ENCODE assay signal across 1 cellular context in genomic region chr22:39039306-39040126, GRCh38.
TF ChIP-seq lines count a peak whose summit lies in the region.

No MANE protein-coding gene starts in this region.

TF ChIP-seq in HepG2, 621 proteins besides CTCF, POLR2A, EP300 and RAD21:
- no peak for TF ChIP-seq POLR2AphosphoS5 (IDR thresholded peaks at IDR 0.05; ENCODE audit: low read depth, low read length)
- TF ChIP-seq ZNF460 (CRISPR knock-in tag; IDR thresholded peaks at IDR 0.05; ENCODE audit: borderline replicate concordance) = peak; percentile 77
- no peak for TF ChIP-seq TARDBP (CRISPR knock-in tag; IDR thresholded peaks at IDR 0.05)
- no peak for TF ChIP-seq ESRRA (CRISPR knock-in tag; IDR thresholded peaks at IDR 0.05; ENCODE audit: low read depth)
- no peak for TF ChIP-seq MED13 (CRISPR knock-in tag; IDR thresholded peaks at IDR 0.05)
- no peak for TF ChIP-seq MIER2 (CRISPR knock-in tag; IDR thresholded peaks at IDR 0.05)
- TF ChIP-seq DNMT3B (CRISPR knock-in tag; conservative IDR thresholded peaks at IDR 0.05) = no peak
- TF ChIP-seq HNF1B (CRISPR knock-in tag; IDR thresholded peaks at IDR 0.05) = 0 out of 2 replicates have a peak, but pooled peaks have one; percentile 3
- no peak for TF ChIP-seq ZNF547 (CRISPR knock-in tag; IDR thresholded peaks at IDR 0.05)
- no peak for TF ChIP-seq ZNF883 (CRISPR knock-in tag; IDR thresholded peaks at IDR 0.05; ENCODE audit: not compliant biosample characterization)
- no peak for TF ChIP-seq ZNF337 (CRISPR knock-in tag; IDR thresholded peaks at IDR 0.05; ENCODE audit: borderline replicate concordance, low read depth)
- TF ChIP-seq GFI1 (CRISPR knock-in tag; IDR thresholded peaks at IDR 0.05; ENCODE audit: borderline replicate concordance) = no peak
- no peak for TF ChIP-seq HOXA3 (CRISPR knock-in tag; IDR thresholded peaks at IDR 0.05)
- no peak for TF ChIP-seq NCOA1 (CRISPR knock-in tag; IDR thresholded peaks at IDR 0.05)
TF ChIP-seq in HepG2: peak in this region for 2.
